Comparison of ENCODE assay signal across 2 cellular contexts in genomic region chr6:18038235-18038634, GRCh38.
TF ChIP-seq lines count a peak whose summit lies in the region.
"Not testable (repeated sequence)": the region's sequence is repeated elsewhere in the genome, so short reads cannot be mapped to it uniquely, and the experiment has no call there.

No MANE protein-coding gene starts in this region.

TF ChIP-seq in K562, 482 proteins besides CTCF, POLR2A, EP300 and RAD21:
- TF ChIP-seq CEBPG (CRISPR knock-in tag; IDR thresholded peaks at IDR 0.05) (0 out of 2 replicates have a peak, but pooled peaks have one; percentile 20), CEBPG (tag; conservative IDR thresholded peaks at IDR 0.05 in 1 of 2, IDR thresholded peaks at IDR 0.05 in 1 of 2) (peak in 1 of 2 experiments; percentile 29; a peak in 1 of 4 replicates), ATF3 (IDR thresholded peaks at IDR 0.05) (peak; percentile 57), CEBPB (tag; IDR thresholded peaks at IDR 0.05) (0 out of 2 replicates have a peak, but pooled peaks have one; percentile 18)
- TF ChIP-seq ATF3 (CRISPR knock-in tag; conservative IDR thresholded peaks at IDR 0.05) = not testable (repeated sequence)
TF ChIP-seq in K562: peak in this region for 3; not testable (repeated sequence) for 479.

TF ChIP-seq in HepG2, 621 proteins besides CTCF, POLR2A, EP300 and RAD21:
- TF ChIP-seq ATF4 (CRISPR knock-in tag; IDR thresholded peaks at IDR 0.05) (peak in 1 of 2 experiments; percentile 60; a peak in 2 of 4 replicates), ATF3 (CRISPR knock-in tag; IDR thresholded peaks at IDR 0.05) (0 out of 2 replicates have a peak, but pooled peaks have one; percentile 34), CEBPG (CRISPR knock-in tag; IDR thresholded peaks at IDR 0.05) (peak; percentile 84), RARA (CRISPR knock-in tag; IDR thresholded peaks at IDR 0.05) (peak; percentile 90), HNF4A (CRISPR knock-in tag; IDR thresholded peaks at IDR 0.05) (peak; percentile 54), CEBPB (IDR thresholded peaks at IDR 0.05; ENCODE audit: borderline replicate concordance, low read depth, low read length) (peak; percentile 55), GATAD2A (CRISPR knock-in tag; IDR thresholded peaks at IDR 0.05) (peak; percentile 51; the same call in 1 of the 2 replicates), ZNF362 (CRISPR knock-in tag; IDR thresholded peaks at IDR 0.05; ENCODE audit: borderline replicate concordance) (peak; percentile 35; the same call in 1 of the 2 replicates), HMG20A (CRISPR knock-in tag; IDR thresholded peaks at IDR 0.05; ENCODE audit: borderline replicate concordance) (peak; percentile 15; the same call in 1 of the 2 replicates)
TF ChIP-seq in HepG2: peak in this region for 9; not testable (repeated sequence) for 612.
